Comparison of ENCODE assay signal across 8 cellular contexts in genomic region chrX:74924449-74925209, GRCh38. TPM values are rescaled to one million over a fixed set of nuclear protein-coding genes. Genes with fewer than 3 reads are reported as not detected.
A peak's percentile ranks its signal among the peaks of the same experiment; 100 is the strongest.
DNase-seq lines count a peak whose midpoint lies in the region; ATAC-seq lines count a peak whose summit lies in the region.

No MANE protein-coding gene starts in this region.

- H3K27me3 Mint-ChIP-seq in T-cell = peaks cover 22 to 38% of the 10 kb centered on the region in 2 donors

- peak; percentile 66 for DNase-seq in COR-L47 (lab: John Stamatoyannopoulos, UW)
- DNase-seq in T-cell = peak in 24 of 34 experiments; percentile 1 to 43 (median 14)
- peak in 48 of 61 donors; percentile 1 to 60 (median 20) for DNase-seq in caudate nucleus (lab: John Stamatoyannopoulos, UW)
- peak; percentile 23 to 46 for DNase-seq in stimulated activated CD4-positive, alpha-beta T cell treated with anti-CD3 and anti-CD28 coated beads, Interleukin-2, amount 100 ng/mL, for 24 hours
- no peak for DNase-seq in T1000 (lab: John Stamatoyannopoulos, UW)

- CTCF ChIA-PET in T-cell (lab: Charles Lee) = interaction anchor here in 1 of 2 donors (0.7 to 0.9 kb wide), 2 partner anchors 141 to 599 kb away, joined by 3 read pairs; no protein-coding TSS in a partner anchor

- ATAC-seq in GM19438 (IDR thresholded peaks at IDR 0.05; ENCODE audit: low read depth, unreplicated experiment) (peak; percentile 47), HG03521 (IDR thresholded peaks at IDR 0.05; ENCODE audit: unreplicated experiment) (peak; percentile 38), T-cell (replicated peaks in 1 of 4) (peak; percentile 65 to 73 (median 66))

- POLR2A ChIA-PET in T-cell (lab: Charles Lee) = interaction anchor here in 1 of 2 donors (0.6 kb wide), 1 partner anchor 439 kb away, joined by 3 read pairs; no protein-coding TSS in a partner anchor

- H3K36me3 Mint-ChIP-seq in T-cell = no peaks in the 10 kb centered on the region

- H3K9me3 Mint-ChIP-seq in T-cell = no peaks in the 10 kb centered on the region

- H3K27ac Mint-ChIP-seq in T-cell = peak overlapping the region; percentile 36 to 87

- H3K27me3 ChIP-seq in layer of hippocampus (ENCODE audit: control insufficient read depth, insufficient read depth, low read length) = no peaks in the 10 kb centered on the region

- peaks cover 7 to 21% (median 14%) of the 10 kb centered on the region in 3 donors for H3K4me1 Mint-ChIP-seq in T-cell

- H3K27ac ChIP-seq in caudate nucleus (ENCODE audit: low read depth, low read length) (peak overlapping the region; percentile 41), layer of hippocampus (ENCODE audit: low read depth, low read length) (peak overlapping the region; percentile 2)

- peak overlapping the region; percentile 76 to 90 (median 82) for H3K4me3 Mint-ChIP-seq in T-cell

RNA-seq across cellular contexts. Expression of gene NEXMIF, which starts 0.6 kb away (rescaled TPM):
- total RNA-seq in T-cell = 1 to 10 TPM in 1 of 5 donors, under 1 TPM in 4; 0.60 to 2.0 (median 0.75) TPM
